1 cellular context compared by ENCODE assay signal in genomic region chr15:32979710-32980109, GRCh38.
TF ChIP-seq lines count a peak whose summit lies in the region.

No MANE protein-coding gene starts in this region.

TF ChIP-seq in SK-N-SH, 30 proteins besides CTCF, POLR2A, EP300 and RAD21 (continued from another document):
- TF ChIP-seq, protein P1, sequence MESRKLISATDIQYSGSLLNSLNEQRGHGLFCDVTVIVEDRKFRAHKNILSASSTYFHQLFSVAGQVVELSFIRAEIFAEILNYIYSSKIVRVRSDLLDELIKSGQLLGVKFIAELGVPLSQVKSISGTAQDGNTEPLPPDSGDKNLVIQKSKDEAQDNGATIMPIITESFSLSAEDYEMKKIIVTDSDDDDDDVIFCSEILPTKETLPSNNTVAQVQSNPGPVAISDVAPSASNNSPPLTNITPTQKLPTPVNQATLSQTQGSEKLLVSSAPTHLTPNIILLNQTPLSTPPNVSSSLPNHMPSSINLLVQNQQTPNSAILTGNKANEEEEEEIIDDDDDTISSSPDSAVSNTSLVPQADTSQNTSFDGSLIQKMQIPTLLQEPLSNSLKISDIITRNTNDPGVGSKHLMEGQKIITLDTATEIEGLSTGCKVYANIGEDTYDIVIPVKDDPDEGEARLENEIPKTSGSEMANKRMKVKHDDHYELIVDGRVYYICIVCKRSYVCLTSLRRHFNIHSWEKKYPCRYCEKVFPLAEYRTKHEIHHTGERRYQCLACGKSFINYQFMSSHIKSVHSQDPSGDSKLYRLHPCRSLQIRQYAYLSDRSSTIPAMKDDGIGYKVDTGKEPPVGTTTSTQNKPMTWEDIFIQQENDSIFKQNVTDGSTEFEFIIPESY (IDR thresholded peaks at IDR 0.05; ENCODE audit: borderline replicate concordance, low read depth) = no peak
- TF ChIP-seq JUND (IDR thresholded peaks at IDR 0.05) (peak; percentile 74), FOXM1 (IDR thresholded peaks at IDR 0.05; ENCODE audit: low read depth) (peak; percentile 52; the same call in 1 of the 2 replicates), PBX3 (IDR thresholded peaks at IDR 0.05) (peak; percentile 95), POLR2AphosphoS5 (IDR thresholded peaks at IDR 0.05; ENCODE audit: low read depth, low read length) (peak; percentile 62; the same call in 1 of the 2 replicates)
